Comparison of ENCODE assay signal across 23 cellular contexts in genomic region chr18:33010149-33010548, GRCh38.
A peak's percentile ranks its signal among the peaks of the same experiment; 100 is the strongest.
DNase-seq lines count a peak whose midpoint lies in the region; ATAC-seq, FAIRE-seq and TF ChIP-seq lines count a peak whose summit lies in the region.
"Had no signal": no experiment of that assay in that cellular context is flagged by ENCODE, and none has a peak within 500 bp of the region (broad histone marks: within the 10 kb centered on the region; RNA-seq: fewer than 3 reads in every experiment).

No MANE protein-coding gene starts in this region.

- no peak overlapping the region for H3K4me3 ChIP-seq in SJCRH30
- no peak overlapping the region for H3K4me3 ChIP-seq in endothelial cell of umbilical vein (replicated peaks in 1 of 3; ENCODE audit: insufficient read depth in 1 of 3, low read depth in 1 of 3, low read length in 3 of 3)
- H3K4me3 ChIP-seq in mesendoderm (ENCODE audit: low read length) = no peak overlapping the region
- H3K4me3 ChIP-seq: left ventricle myocardium inferior, upper lobe of right lung had no signal

- CTCF ChIA-PET in endothelial cell of umbilical vein (lab: Charles Lee) = interaction anchor here (0.7 to 1.5 kb wide), 3 partner anchors 12 to 200 kb away, joined by 3 read pairs; no protein-coding TSS in a partner anchor

- no peaks in the 10 kb centered on the region for H3K4me1 Mint-ChIP-seq in stimulated activated naive CD8-positive, alpha-beta T cell treated with anti-CD3 and anti-CD28 coated beads, Interleukin-15, amount 100 ng/mL, for 72 hours
- H3K4me1 Mint-ChIP-seq: activated naive CD8-positive, alpha-beta T cell treated with anti-CD3 and anti-CD28 coated beads, Interleukin-2, amount 10 ng/mL, durations not matched to agents 7 days and 5 days had no signal

- no peaks in the 10 kb centered on the region for H3K79me1 ChIP-seq in mesendoderm (ENCODE audit: low read length)

- FAIRE-seq in D721Med (lab: Jason Lieb, UNC) (peak; percentile 35), endothelial cell of umbilical vein (lab: Jason Lieb, UNC) (peak; percentile 59)

- no peak overlapping the region for H2AFZ ChIP-seq in endothelial cell of umbilical vein (ENCODE audit: low read depth, low read length)

- H3K79me2 ChIP-seq in endothelial cell of umbilical vein (ENCODE audit: control insufficient read depth, insufficient read depth, low read length) (no peaks in the 10 kb centered on the region), mesendoderm (ENCODE audit: control insufficient read depth, insufficient read depth, low read length) (no peaks in the 10 kb centered on the region)

- TF ChIP-seq POLR2A in endothelial cell of umbilical vein (IDR thresholded peaks at IDR 0.05; ENCODE audit: low read depth, low read length) = no peak

- no peak overlapping the region for H3K56ac ChIP-seq in mesendoderm (ENCODE audit: low read length)

- H3K36me3 ChIP-seq in SJCRH30 = no peaks in the 10 kb centered on the region
- H3K36me3 ChIP-seq in endothelial cell of umbilical vein (ENCODE audit: control insufficient read depth in 2 of 2, extremely low read depth in 1 of 2, insufficient read depth in 2 of 2, low read length in 2 of 2) = no peaks in the 10 kb centered on the region
- H3K36me3 ChIP-seq in mesendoderm (ENCODE audit: control insufficient read depth, insufficient read depth, low read length) = no peaks in the 10 kb centered on the region
- H3K36me3 ChIP-seq: left ventricle myocardium inferior, upper lobe of right lung had no signal

- peaks cover 0 to 10% of the 10 kb centered on the region in 2 donors for H3K9me3 Mint-ChIP-seq in stimulated activated naive CD8-positive, alpha-beta T cell treated with anti-CD3 and anti-CD28 coated beads, Interleukin-15, amount 100 ng/mL, for 72 hours
- H3K9me3 Mint-ChIP-seq: activated T-helper 1 cell treated with anti-CD3 and anti-CD28 coated beads, Interleukin-12 subunit alpha, Interleukin-12 subunit beta, Interleukin-2, Interleukin-4 antibody, amounts not matched to agents 30 ng/mL and 10 ng/mL and 1 ng/mL, durations not matched to agents 14 hours and 24 hours and 36 hours; stimulated activated naive CD8-positive, alpha-beta T cell treated with anti-CD3 and anti-CD28 coated beads, Interleukin-15, Interleukin-2, amounts not matched to agents 100 ng/mL and 50 ng/mL, for 24 hours had no signal

- no peak overlapping the region for H2BK15ac ChIP-seq in mesendoderm (replicated peaks; ENCODE audit: low read depth)

- BruUV-seq in endothelial cell of umbilical vein (replicated peaks; lab: Mats Ljungman, UMichigan) = no TSS peak

- dilution Hi-C loops in endothelial cell of umbilical vein (cut with MboI; ENCODE audit: extremely low pct_ligation_motif_present, low sequenced_read_pairs) = no loop called here

- TF ChIP-seq CTCF in D721Med (IDR thresholded peaks at IDR 0.05; ENCODE audit: insufficient read depth, missing control alignments) (no peak), endothelial cell of umbilical vein (IDR thresholded peaks at IDR 0.05; ENCODE audit: extremely low read depth in 1 of 2, insufficient read depth in 1 of 2, low read depth in 1 of 2, low read length in 2 of 2) (no peak), GM13976 (IDR thresholded peaks at IDR 0.05; ENCODE audit: borderline replicate concordance, control extremely low read depth, extremely low read depth, insufficient read depth, missing control alignments) (no peak)

- H3K4me3 Mint-ChIP-seq in stimulated activated naive CD8-positive, alpha-beta T cell treated with anti-CD3 and anti-CD28 coated beads, Interleukin-15, amount 100 ng/mL, for 72 hours = no peak overlapping the region
- H3K4me3 Mint-ChIP-seq: activated naive CD8-positive, alpha-beta T cell treated with anti-CD3 and anti-CD28 coated beads, Interleukin-2, amount 10 ng/mL, durations not matched to agents 7 days and 5 days; activated T-helper 1 cell treated with anti-CD3 and anti-CD28 coated beads, Interleukin-12 subunit alpha, Interleukin-12 subunit beta, Interleukin-2, Interleukin-4 antibody, amounts not matched to agents 30 ng/mL and 10 ng/mL and 1 ng/mL, durations not matched to agents 14 hours and 24 hours and 36 hours; stimulated activated naive CD8-positive, alpha-beta T cell treated with anti-CD3 and anti-CD28 coated beads, Interleukin-15, Interleukin-2, amounts not matched to agents 100 ng/mL and 50 ng/mL, for 24 hours had no signal

- H3K27ac ChIP-seq in SJCRH30 (peak overlapping the region; percentile 32; the same call in 1 of the 2 replicates), endothelial cell of umbilical vein (ENCODE audit: insufficient read depth, low read depth, low read length) (peak overlapping the region; percentile 30), mesendoderm (ENCODE audit: low read depth, low read length) (no peak overlapping the region)
- H3K27ac ChIP-seq: C4-2B, left ventricle myocardium inferior, upper lobe of right lung had no signal

- no peak overlapping the region for H3K23ac ChIP-seq in mesendoderm (ENCODE audit: low read length)

- H4K8ac ChIP-seq in mesendoderm (ENCODE audit: low read depth, low read length) = no peak overlapping the region

- H2BK5ac ChIP-seq in mesendoderm (ENCODE audit: low read length) = no peak overlapping the region

- H3K27me3 ChIP-seq in SJCRH30 (no peaks in the 10 kb centered on the region), endothelial cell of umbilical vein (ENCODE audit: control insufficient read depth in 2 of 2, insufficient read depth in 2 of 2, low read length in 2 of 2) (no peaks in the 10 kb centered on the region), mesendoderm (ENCODE audit: insufficient read depth, low read length, poor library complexity) (no peaks in the 10 kb centered on the region)
- H3K27me3 ChIP-seq: upper lobe of right lung had no signal

- H3K9me3 ChIP-seq in SJCRH30 (replicated peaks) (no peaks in the 10 kb centered on the region), endothelial cell of umbilical vein (replicated peaks; ENCODE audit: control insufficient read depth, insufficient read depth, low read length) (no peaks in the 10 kb centered on the region)
- H3K9me3 ChIP-seq: SK-N-SH, upper lobe of right lung had no signal

- no CpG with 5 or more reads among the region's 2 CpGs for WGBS in mesendoderm (ENCODE audit: extremely low coverage, insufficient coverage, low lambda C conversion rate)

- POLR2A ChIA-PET in endothelial cell of umbilical vein (lab: Charles Lee) = no interaction called here

- H3K9me1 ChIP-seq in endothelial cell of umbilical vein (replicated peaks; ENCODE audit: control insufficient read depth, extremely low read depth, insufficient read depth, low read length) = no peaks in the 10 kb centered on the region

- H3K4ac ChIP-seq in mesendoderm (ENCODE audit: low read depth, low read length) = no peak overlapping the region

- DNase-seq in D721Med (ENCODE audit: insufficient read length, low spot score) (no peak), SJCRH30 (peak in 1 of 2 experiments; percentile 41), endothelial cell of umbilical vein (ENCODE audit: low read depth, low spot score) (peak; percentile 88), mesendoderm (peak; percentile 86), LoVo (ENCODE audit: low spot score) (no peak), GM13976 (ENCODE audit: low spot score) (no peak), HK-2 (ENCODE audit: unreplicated experiment) (no peak)
- DNase-seq in stimulated activated naive CD8-positive, alpha-beta T cell treated with anti-CD3 and anti-CD28 coated beads, Interleukin-15, amount 100 ng/mL, for 72 hours = no peak
- DNase-seq: activated CD4-positive, CD25-positive, alpha-beta regulatory T cell treated with anti-CD3 and anti-CD28 coated beads, Interleukin-2, amount 50 U/mL, for 72 hours; activated naive CD8-positive, alpha-beta T cell treated with anti-CD3 and anti-CD28 coated beads, Interleukin-2, amount 10 ng/mL, durations not matched to agents 7 days and 5 days; IMR-90; left ventricle myocardium inferior; NCI-H2081; NCI-H526 treated with DMSO at 0.1 percent for 48 hours; SK-N-SH; stimulated activated CD4-positive, alpha-beta T cell treated with anti-CD3 and anti-CD28 coated beads, Interleukin-1b, Interleukin-23, amount 100 ng/mL, for 48 hours; T-helper 9 cell; upper lobe of right lung had no signal

- H4K5ac ChIP-seq in mesendoderm (ENCODE audit: low read length) = no peak overlapping the region

- peak overlapping the region; percentile 27 for H3K9ac ChIP-seq in endothelial cell of umbilical vein (replicated peaks; ENCODE audit: extremely low read depth, insufficient read depth, low read length)
- H3K9ac ChIP-seq in mesendoderm (ENCODE audit: low read length) = no peak overlapping the region
- H3K9ac ChIP-seq: SK-N-SH had no signal

- intact Hi-C loops in endothelial cell of umbilical vein (cut with micrococcal nuclease) = loop anchor here (5.0 kb wide), 4 partner anchors 38 to 192 kb away; no protein-coding TSS in a partner anchor

- no peak overlapping the region for H3K18ac ChIP-seq in mesendoderm (ENCODE audit: low read length)

- no peak for ATAC-seq in stimulated activated naive CD8-positive, alpha-beta T cell treated with anti-CD3 and anti-CD28 coated beads, Interleukin-15, amount 100 ng/mL, for 72 hours
- ATAC-seq: Panc1, sciatic nerve, upper lobe of right lung had no signal

- no peaks in the 10 kb centered on the region for H3K27me3 Mint-ChIP-seq in stimulated activated naive CD8-positive, alpha-beta T cell treated with anti-CD3 and anti-CD28 coated beads, Interleukin-15, amount 100 ng/mL, for 72 hours
- H3K27me3 Mint-ChIP-seq: activated naive CD8-positive, alpha-beta T cell treated with anti-CD3 and anti-CD28 coated beads, Interleukin-2, amount 10 ng/mL, durations not matched to agents 7 days and 5 days; stimulated activated naive CD8-positive, alpha-beta T cell treated with anti-CD3 and anti-CD28 coated beads, Interleukin-15, Interleukin-2, amounts not matched to agents 100 ng/mL and 50 ng/mL, for 24 hours had no signal

- no peaks in the 10 kb centered on the region for H4K20me1 ChIP-seq in endothelial cell of umbilical vein (replicated peaks; ENCODE audit: control insufficient read depth, extremely low read depth, insufficient read depth, low read length)

- in situ Hi-C loops in GM13976 (cut with MboI; ENCODE audit: low sequenced_read_pairs, unreplicated experiment) = no loop called here

- H2AK5ac ChIP-seq in mesendoderm (ENCODE audit: low read length) = no peak overlapping the region

- H2BK120ac ChIP-seq in mesendoderm (ENCODE audit: low read depth, low read length) = no peak overlapping the region

- H3K4me2 ChIP-seq in endothelial cell of umbilical vein (ENCODE audit: insufficient read depth, low read length) (peak overlapping the region; percentile 62), mesendoderm (ENCODE audit: low read length) (no peak overlapping the region)
- H3K4me2 ChIP-seq: SK-N-SH had no signal

- H3K4me1 ChIP-seq in SJCRH30 (peaks cover 10% of the 10 kb centered on the region), endothelial cell of umbilical vein (ENCODE audit: control insufficient read depth, extremely low read depth, insufficient read depth, low read length) (peaks cover 37% of the 10 kb centered on the region), mesendoderm (ENCODE audit: control insufficient read depth, low read depth, low read length) (no peaks in the 10 kb centered on the region)
- H3K4me1 ChIP-seq: left ventricle myocardium inferior, upper lobe of right lung had no signal

- no peak overlapping the region for H3K27ac Mint-ChIP-seq in stimulated activated naive CD8-positive, alpha-beta T cell treated with anti-CD3 and anti-CD28 coated beads, Interleukin-15, amount 100 ng/mL, for 72 hours
- H3K27ac Mint-ChIP-seq: activated naive CD8-positive, alpha-beta T cell treated with anti-CD3 and anti-CD28 coated beads, Interleukin-2, amount 10 ng/mL, durations not matched to agents 7 days and 5 days; activated T-helper 1 cell treated with anti-CD3 and anti-CD28 coated beads, Interleukin-12 subunit alpha, Interleukin-12 subunit beta, Interleukin-2, Interleukin-4 antibody, amounts not matched to agents 30 ng/mL and 10 ng/mL and 1 ng/mL, durations not matched to agents 14 hours and 24 hours and 36 hours; stimulated activated naive CD8-positive, alpha-beta T cell treated with anti-CD3 and anti-CD28 coated beads, Interleukin-15, Interleukin-2, amounts not matched to agents 100 ng/mL and 50 ng/mL, for 24 hours had no signal

Comparison
In these comparisons a context has a peak if more than half of its experiments do, and no peak if none do; other contexts are left out.
1. DNase-seq: peak in endothelial cell of umbilical vein (single experiment) and mesendoderm (single experiment); none in D721Med (single experiment), LoVo (single experiment), GM13976 (single experiment), HK-2 (single experiment) and stimulated activated naive CD8-positive, alpha-beta T cell treated with anti-CD3 and anti-CD28 coated beads, Interleukin-15, amount 100 ng/mL, for 72 hours (0 of 2).